In the genomic region with DNA sequence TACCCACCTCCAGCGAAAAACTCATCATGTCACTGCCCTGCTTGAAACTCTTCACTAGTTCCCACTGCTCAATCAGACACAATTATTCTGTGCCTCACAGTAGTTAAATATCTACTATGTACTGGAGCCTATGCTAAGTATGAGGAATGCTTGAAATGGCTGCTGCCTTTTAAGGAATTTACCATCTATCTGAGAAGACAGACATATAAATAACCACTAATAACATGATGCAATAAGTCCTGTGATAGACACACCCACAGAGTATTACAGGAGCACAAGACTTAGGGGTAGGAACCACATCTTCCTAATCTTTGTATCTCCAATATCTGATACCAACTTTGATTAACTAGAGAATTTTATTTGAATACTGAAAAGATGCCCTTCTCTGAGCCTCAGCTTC, we compare ENCODE assay signal across 15 cellular contexts. TPM values are rescaled to one million over a fixed set of nuclear protein-coding genes. Genes with fewer than 3 reads are reported as not detected.
DNase-seq lines count a peak whose midpoint lies in the region; ATAC-seq and TF ChIP-seq lines count a peak whose summit lies in the region.
"Had no signal": no experiment of that assay in that cellular context is flagged by ENCODE, and none has a peak within 500 bp of the region (broad histone marks: within the 10 kb centered on the region; RNA-seq: fewer than 3 reads in every experiment).

No MANE protein-coding gene starts in this region.

- no peaks in the 10 kb centered on the region for H3K36me3 ChIP-seq in CD8-positive, alpha-beta T cell (ENCODE audit: insufficient read depth, low read length)

- ATAC-seq in stimulated activated effector memory CD8-positive, alpha-beta T cell treated with anti-CD3 and anti-CD28 coated beads, Interleukin-12 subunit alpha, Interleukin-12 subunit beta, amount 100 ng/mL, for 72 hours = no peak
- ATAC-seq in HG03354 (IDR thresholded peaks at IDR 0.05; ENCODE audit: poor library complexity, severe bottlenecking, unreplicated experiment) (no peak), HG03469 (IDR thresholded peaks at IDR 0.05; ENCODE audit: unreplicated experiment) (no peak)
- no peak for ATAC-seq in CD8-positive, alpha-beta T cell

- CTCF ChIA-PET in CD8-positive, alpha-beta T cell (lab: Charles Lee) = interaction anchor here (0.6 to 3.6 kb wide), 15 partner anchors 8 to 290 kb away, joined by 3 to 38 read pairs (median 6); a partner anchor contains a TSS

- no peak for DNase-seq in T-helper 2 cell treated with Interferon-gamma antibody and Interleukin-4, amounts not matched to agents 5 μg/mL and 100 μg/mL, for 36 hours (ENCODE audit: low spot score)
- DNase-seq in T-helper 2 cell (no peak), kidney glomerular epithelial cell (lab: John Stamatoyannopoulos, UW) (peak; percentile 13)
- no peak for DNase-seq in stimulated activated effector memory CD8-positive, alpha-beta T cell treated with anti-CD3 and anti-CD28 coated beads, Interleukin-12 subunit alpha, Interleukin-12 subunit beta, amount 100 ng/mL, for 72 hours (ENCODE audit: low spot score in 2 of 2)
- no peak for DNase-seq in CD8-positive, alpha-beta T cell

- TF ChIP-seq CTCF in brain (conservative IDR thresholded peaks at IDR 0.05) = no peak
- no peak for TF ChIP-seq CTCF in CD8-positive, alpha-beta T cell (IDR thresholded peaks at IDR 0.05)

- no peaks in the 10 kb centered on the region for H3K9me3 ChIP-seq in CD8-positive, alpha-beta T cell (ENCODE audit: low read length)
- H3K9me3 ChIP-seq: BLaER1, mucosa of descending colon, upper lobe of left lung had no signal

- H3K4me3 Mint-ChIP-seq in T-helper 2 cell treated with Interferon-gamma antibody and Interleukin-4, amounts not matched to agents 5 μg/mL and 100 μg/mL, for 36 hours = no peak overlapping the region
- H3K4me3 Mint-ChIP-seq in brain = peak overlapping the region in 4 of 5 experiments; percentile 0 to 50 (median 34)
- H3K4me3 Mint-ChIP-seq in stimulated activated effector memory CD8-positive, alpha-beta T cell treated with anti-CD3 and anti-CD28 coated beads, Interleukin-12 subunit alpha, Interleukin-12 subunit beta, amount 100 ng/mL, for 72 hours = no peak overlapping the region
- H3K4me3 Mint-ChIP-seq in CD8-positive, alpha-beta T cell = no peak overlapping the region

- POLR2A ChIA-PET in CD8-positive, alpha-beta T cell (lab: Charles Lee) = no interaction called here

- H3K4me1 ChIP-seq in CD8-positive, alpha-beta T cell (ENCODE audit: insufficient read depth, low read length) = peaks cover 13% of the 10 kb centered on the region
- H3K4me1 ChIP-seq: BLaER1, parathyroid adenoma had no signal

- H3K4me1 Mint-ChIP-seq in T-helper 2 cell treated with Interferon-gamma antibody and Interleukin-4, amounts not matched to agents 5 μg/mL and 100 μg/mL, for 36 hours (ENCODE audit: low read depth) = peaks cover 8% of the 10 kb centered on the region
- H3K4me1 Mint-ChIP-seq in brain = peaks cover 6% of the 10 kb centered on the region
- H3K4me1 Mint-ChIP-seq in stimulated activated effector memory CD8-positive, alpha-beta T cell treated with anti-CD3 and anti-CD28 coated beads, Interleukin-12 subunit alpha, Interleukin-12 subunit beta, amount 100 ng/mL, for 72 hours = peaks cover 25% of the 10 kb centered on the region
- peaks cover 28% of the 10 kb centered on the region for H3K4me1 Mint-ChIP-seq in CD8-positive, alpha-beta T cell (ENCODE audit: low read depth)

- intact Hi-C loops in CD8-positive, alpha-beta T cell (cut with DNase I, micrococcal nuclease) = loop anchor here (1.0 to 5.0 kb wide), 6 partner anchors 22 to 291 kb away; no protein-coding TSS in a partner anchor

- H3K27ac Mint-ChIP-seq in T-helper 2 cell treated with Interferon-gamma antibody and Interleukin-4, amounts not matched to agents 5 μg/mL and 100 μg/mL, for 36 hours = peak overlapping the region; percentile 12
- H3K27ac Mint-ChIP-seq in brain = peak overlapping the region in 1 of 5 experiments; percentile 31
- H3K27ac Mint-ChIP-seq in stimulated activated effector memory CD8-positive, alpha-beta T cell treated with anti-CD3 and anti-CD28 coated beads, Interleukin-12 subunit alpha, Interleukin-12 subunit beta, amount 100 ng/mL, for 72 hours = peak overlapping the region; percentile 56
- no peak overlapping the region for H3K27ac Mint-ChIP-seq in CD8-positive, alpha-beta T cell
- H3K27ac Mint-ChIP-seq: dendritic cell treated with granulocyte-macrophage colony-stimulating factor and Interleukin-4, amounts not matched to agents 40 ng/mL and 50 ng/mL, for 4 days had no signal

- no peaks in the 10 kb centered on the region for H3K9me3 Mint-ChIP-seq in T-helper 2 cell treated with Interferon-gamma antibody and Interleukin-4, amounts not matched to agents 5 μg/mL and 100 μg/mL, for 36 hours
- peaks cover 0 to 5% (median 0%) of the 10 kb centered on the region in 5 experiments for H3K9me3 Mint-ChIP-seq in brain
- H3K9me3 Mint-ChIP-seq in stimulated activated effector memory CD8-positive, alpha-beta T cell treated with anti-CD3 and anti-CD28 coated beads, Interleukin-12 subunit alpha, Interleukin-12 subunit beta, amount 100 ng/mL, for 72 hours = no peaks in the 10 kb centered on the region
- H3K9me3 Mint-ChIP-seq in CD8-positive, alpha-beta T cell = no peaks in the 10 kb centered on the region
- H3K9me3 Mint-ChIP-seq: dendritic cell treated with granulocyte-macrophage colony-stimulating factor and Interleukin-4, amounts not matched to agents 40 ng/mL and 50 ng/mL, for 4 days had no signal

- H3K36me3 Mint-ChIP-seq in T-helper 2 cell treated with Interferon-gamma antibody and Interleukin-4, amounts not matched to agents 5 μg/mL and 100 μg/mL, for 36 hours (ENCODE audit: low read depth) = no peaks in the 10 kb centered on the region
- no peaks in the 10 kb centered on the region for H3K36me3 Mint-ChIP-seq in brain
- peaks cover 8% of the 10 kb centered on the region for H3K36me3 Mint-ChIP-seq in stimulated activated effector memory CD8-positive, alpha-beta T cell treated with anti-CD3 and anti-CD28 coated beads, Interleukin-12 subunit alpha, Interleukin-12 subunit beta, amount 100 ng/mL, for 72 hours
- H3K36me3 Mint-ChIP-seq in CD8-positive, alpha-beta T cell = peaks cover 19% of the 10 kb centered on the region

- no peaks in the 10 kb centered on the region for H3K27me3 ChIP-seq in CD8-positive, alpha-beta T cell (ENCODE audit: insufficient read depth, low read length)
- H3K27me3 ChIP-seq: BLaER1, upper lobe of left lung had no signal

- no peak overlapping the region for H3K4me3 ChIP-seq in CD8-positive, alpha-beta T cell (ENCODE audit: low read depth, low read length)
- H3K4me3 ChIP-seq: BLaER1, mucosa of descending colon had no signal

- no peaks in the 10 kb centered on the region for H3K27me3 Mint-ChIP-seq in T-helper 2 cell treated with Interferon-gamma antibody and Interleukin-4, amounts not matched to agents 5 μg/mL and 100 μg/mL, for 36 hours (ENCODE audit: low read depth)
- H3K27me3 Mint-ChIP-seq in brain = peaks cover 7% of the 10 kb centered on the region
- no peaks in the 10 kb centered on the region for H3K27me3 Mint-ChIP-seq in CD8-positive, alpha-beta T cell (ENCODE audit: low read depth)
- H3K27me3 Mint-ChIP-seq: dendritic cell treated with granulocyte-macrophage colony-stimulating factor and Interleukin-4, amounts not matched to agents 40 ng/mL and 50 ng/mL, for 4 days had no signal

- H3K27ac ChIP-seq in CD8-positive, alpha-beta T cell (ENCODE audit: low read depth, low read length) = no peak overlapping the region
- H3K27ac ChIP-seq: 22Rv1, BLaER1, parathyroid adenoma, upper lobe of left lung had no signal

RNA-seq across cellular contexts. Expression of a gene that starts 21.1 kb away (rescaled TPM):
- polyA plus RNA-seq in brain (ENCODE audit: insufficient read depth, low read depth, low replicate concordance) = 5.6 TPM
- 1 to 10 TPM; 7.9 to 8.9 TPM for total RNA-seq in CD8-positive, alpha-beta T cell

RNA-seq across cellular contexts. Expression of a gene that starts 23.4 kb away (rescaled TPM):
- polyA plus RNA-seq in brain (ENCODE audit: insufficient read depth, low read depth, low replicate concordance) = 4.3 TPM
- total RNA-seq in CD8-positive, alpha-beta T cell = 1 to 10 TPM; 5.9 to 7.5 TPM

RNA-seq across cellular contexts. Expression of a gene that starts 30.6 kb away (rescaled TPM):
- polyA plus RNA-seq in brain (ENCODE audit: insufficient read depth, low read depth, low replicate concordance) = 8.4 TPM
- 10 to 100 TPM; 16.4 to 17.0 TPM for total RNA-seq in CD8-positive, alpha-beta T cell

RNA-seq across cellular contexts. Expression of a gene that starts 59.6 kb away (rescaled TPM):
- 3.7 TPM for polyA plus RNA-seq in brain (ENCODE audit: insufficient read depth, low read depth, low replicate concordance)
- total RNA-seq in CD8-positive, alpha-beta T cell = 1 to 10 TPM; 1.5 to 2.6 TPM
- polyA plus RNA-seq: liver had no signal

Comparison
In these comparisons a context has a peak if more than half of its experiments do, and no peak if none do; other contexts are left out.
1. H3K4me3 Mint-ChIP-seq: peak in brain (4 of 5); none in T-helper 2 cell treated with Interferon-gamma antibody and Interleukin-4, amounts not matched to agents 5 μg/mL and 100 μg/mL, for 36 hours (single experiment), stimulated activated effector memory CD8-positive, alpha-beta T cell treated with anti-CD3 and anti-CD28 coated beads, Interleukin-12 subunit alpha, Interleukin-12 subunit beta, amount 100 ng/mL, for 72 hours (single experiment) and CD8-positive, alpha-beta T cell (single experiment).